In genomic region chr19:3916033-3916432, GRCh38 we compare ENCODE assay signal across 39 cellular contexts. TPM values are rescaled to one million over a fixed set of nuclear protein-coding genes. Genes with fewer than 3 reads are reported as not detected.
"Had no signal": no experiment of that assay in that cellular context is flagged by ENCODE, and none has a peak within 500 bp of the region (broad histone marks: within the 10 kb centered on the region; RNA-seq: fewer than 3 reads in every experiment).

No MANE protein-coding gene starts in this region.

- H3K9me3 ChIP-seq: adrenal gland, colonic mucosa had no signal

- H3K4me1 ChIP-seq: adrenal gland, body of pancreas, colonic mucosa, esophagus squamous epithelium, gastroesophageal sphincter, heart right ventricle had no signal

- H3K27ac ChIP-seq: adrenal gland, body of pancreas, cardiac muscle cell, colonic mucosa, epithelial cell of prostate, esophagus squamous epithelium, gastroesophageal sphincter, heart right ventricle had no signal

- H3K36me3 ChIP-seq: adrenal gland, cardiac muscle cell, colonic mucosa, esophagus squamous epithelium, gastroesophageal sphincter, heart right ventricle had no signal

- FAIRE-seq: endometrium, endothelial cell of umbilical vein had no signal

- H3K4me3 ChIP-seq: adrenal gland, body of pancreas, cardiac muscle cell, colonic mucosa, esophagus squamous epithelium, gastroesophageal sphincter, heart right ventricle had no signal

- H3K27me3 ChIP-seq: adrenal gland, body of pancreas, cardiac muscle cell, colonic mucosa, esophagus squamous epithelium, gastroesophageal sphincter, heart right ventricle had no signal

- DNase-seq: activated CD4-positive, alpha-beta memory T cell treated with anti-CD3 and anti-CD28 coated beads for 36 hours; activated CD4-positive, alpha-beta T cell treated with anti-CD3 and anti-CD28 coated beads for 36 hours; activated CD4-positive, alpha-beta T cell treated with anti-CD3 and anti-CD28 coated beads, Interleukin-2, amount 10 ng/mL, durations not matched to agents 24 days and 14 days; activated CD4-positive, CD25-positive, alpha-beta regulatory T cell; activated CD4-positive, CD25-positive, alpha-beta regulatory T cell treated with anti-CD3 and anti-CD28 coated beads, Interleukin-2, amount 50 U/mL, for 72 hours; activated CD8-positive, alpha-beta memory T cell treated with anti-CD3 and anti-CD28 coated beads, Interleukin-2, amount 10 ng/mL, durations not matched to agents 7 days and 5 days; activated CD8-positive, alpha-beta memory T cell treated with anti-CD3 and anti-CD28 coated beads, Interleukin-2, amount 50 U/mL, for 4 hours; activated CD8-positive, alpha-beta T cell treated with anti-CD3 and anti-CD28 coated beads, Interleukin-2, amount 10 ng/mL, durations not matched to agents 7 days and 5 days; activated effector memory CD4-positive, alpha-beta T cell treated with anti-CD3 and anti-CD28 coated beads, Interleukin-2, amount 50 U/mL, for 16 hours; activated naive CD4-positive, alpha-beta T cell treated with anti-CD3 and anti-CD28 coated beads for 36 hours; activated naive CD8-positive, alpha-beta T cell treated with anti-CD3 and anti-CD28 coated beads for 36 hours; activated naive CD8-positive, alpha-beta T cell treated with anti-CD3 and anti-CD28 coated beads, Interleukin-2, amount 50 U/mL, for 24 hours; activated T-cell treated with anti-CD3 and anti-CD28 coated beads, Interleukin-2, amount 50 U/mL, for 1 hour; activated T-cell treated with anti-CD3 and anti-CD28 coated beads, Interleukin-2, amount 50 U/mL, for 48 hours; adrenal gland; amygdala; aorta; body of pancreas; central memory CD4-positive, alpha-beta T cell; cerebellar nuclear complex; colonic mucosa; effector CD8-positive, alpha-beta T cell; esophagus squamous epithelium; foreskin melanocyte; heart right ventricle; T-helper 2 cell had no signal

RNA-seq across cellular contexts. Expression of gene NMRK2, which starts 16.8 kb away (rescaled TPM):
- total RNA-seq: activated CD4-positive, alpha-beta memory T cell treated with anti-CD3 and anti-CD28 coated beads for 36 hours; activated CD4-positive, alpha-beta T cell treated with anti-CD3 and anti-CD28 coated beads for 36 hours; activated CD4-positive, alpha-beta T cell treated with anti-CD3 and anti-CD28 coated beads, Interleukin-2, amount 10 ng/mL, durations not matched to agents 24 days and 14 days; activated CD8-positive, alpha-beta memory T cell treated with anti-CD3 and anti-CD28 coated beads for 36 hours; activated CD8-positive, alpha-beta memory T cell treated with anti-CD3 and anti-CD28 coated beads, Interleukin-2, amount 10 ng/mL, durations not matched to agents 7 days and 5 days; activated CD8-positive, alpha-beta T cell treated with anti-CD3 and anti-CD28 coated beads, Interleukin-2, amount 10 ng/mL, durations not matched to agents 7 days and 5 days; activated naive CD4-positive, alpha-beta T cell treated with anti-CD3 and anti-CD28 coated beads for 36 hours; activated naive CD8-positive, alpha-beta T cell treated with anti-CD3 and anti-CD28 coated beads for 36 hours; activated T-helper 1 cell treated with anti-CD3 and anti-CD28 coated beads, Interleukin-12 subunit alpha, Interleukin-12 subunit beta, Interleukin-2, Interleukin-4 antibody, amounts not matched to agents 30 ng/mL and 10 ng/mL and 1 ng/mL, durations not matched to agents 14 hours and 24 hours and 36 hours; activated T-helper 2 cell treated with anti-CD3 and anti-CD28 coated beads, Interferon-gamma antibody, Interleukin-2, Interleukin-4, amounts not matched to agents 10 μg/mL and 5 μg/mL and 100 μg/mL, durations not matched to agents 14 hours and 24 hours and 36 hours; body of pancreas; dermis microvascular lymphatic vessel endothelial cell; endothelial cell of umbilical vein; esophagus squamous epithelium; fibroblast of lung; fibroblast of villous mesenchyme; glomerular endothelial cell; T-helper 1 cell treated with Interleukin-12 subunit alpha and Interleukin-12 subunit beta and Interleukin-4 antibody, amounts not matched to agents 30 ng/mL and 1 ng/mL, for 36 hours had no signal

RNA-seq across cellular contexts. Expression of gene ATCAY, which starts 35.5 kb away (rescaled TPM):
- total RNA-seq: activated CD4-positive, alpha-beta memory T cell treated with anti-CD3 and anti-CD28 coated beads for 36 hours; activated CD4-positive, alpha-beta T cell treated with anti-CD3 and anti-CD28 coated beads, Interleukin-2, amount 10 ng/mL, durations not matched to agents 24 days and 14 days; activated CD8-positive, alpha-beta memory T cell treated with anti-CD3 and anti-CD28 coated beads for 36 hours; activated CD8-positive, alpha-beta memory T cell treated with anti-CD3 and anti-CD28 coated beads, Interleukin-2, amount 10 ng/mL, durations not matched to agents 7 days and 5 days; activated CD8-positive, alpha-beta T cell treated with anti-CD3 and anti-CD28 coated beads, Interleukin-2, amount 10 ng/mL, durations not matched to agents 7 days and 5 days; activated naive CD8-positive, alpha-beta T cell treated with anti-CD3 and anti-CD28 coated beads for 36 hours; activated T-helper 1 cell treated with anti-CD3 and anti-CD28 coated beads, Interleukin-12 subunit alpha, Interleukin-12 subunit beta, Interleukin-2, Interleukin-4 antibody, amounts not matched to agents 30 ng/mL and 10 ng/mL and 1 ng/mL, durations not matched to agents 14 hours and 24 hours and 36 hours; activated T-helper 2 cell treated with anti-CD3 and anti-CD28 coated beads, Interferon-gamma antibody, Interleukin-2, Interleukin-4, amounts not matched to agents 10 μg/mL and 5 μg/mL and 100 μg/mL, durations not matched to agents 14 hours and 24 hours and 36 hours; aorta; dermis microvascular lymphatic vessel endothelial cell; endothelial cell of umbilical vein; esophagus squamous epithelium; fibroblast of lung; glomerular endothelial cell; heart right ventricle; T-helper 1 cell treated with Interleukin-12 subunit alpha and Interleukin-12 subunit beta and Interleukin-4 antibody, amounts not matched to agents 30 ng/mL and 1 ng/mL, for 36 hours had no signal

RNA-seq across cellular contexts. Expression of gene ZFR2, which starts 47.2 kb away (rescaled TPM):
- total RNA-seq: activated CD4-positive, alpha-beta T cell treated with anti-CD3 and anti-CD28 coated beads, Interleukin-2, amount 10 ng/mL, durations not matched to agents 24 days and 14 days; aorta; body of pancreas; colonic mucosa; endothelial cell of umbilical vein; esophagus squamous epithelium; fibroblast of lung; fibroblast of villous mesenchyme had no signal
